ENCODE assay signal across 8 cellular contexts in genomic region chr11:59810911-59811259, GRCh38. TPM values are rescaled to one million over a fixed set of nuclear protein-coding genes. Genes with fewer than 3 reads are reported as not detected.
DNase-seq lines count a peak whose midpoint lies in the region; ATAC-seq and TF ChIP-seq lines count a peak whose summit lies in the region.

No MANE protein-coding gene starts in this region.

- intact Hi-C loops in natural killer cell (cut with micrococcal nuclease), result loop anchor here (2.0 kb wide), 2 partner anchors 56 to 142 kb away; partner anchors contain the start of genes PATL1 and STX3

- H3K9me3 ChIP-seq in BE2C, result no peaks in the 10 kb centered on the region; the same call in 1 of the 2 replicates

- peaks cover 6% of the 10 kb centered on the region for H3K36me3 Mint-ChIP-seq in natural killer cell

- no peaks in the 10 kb centered on the region for H3K36me3 ChIP-seq in BE2C

- peak overlapping the region; percentile 91 for H3K4me3 Mint-ChIP-seq in natural killer cell

- H3K4me3 ChIP-seq in BE2C (ENCODE audit: low read depth, low read length) (peak overlapping the region; percentile 89), HL-60 (replicated peaks; ENCODE audit: insufficient read depth, low read length) (peak overlapping the region; percentile 95), cardiac fibroblast (replicated peaks in 1 of 2; ENCODE audit: low read depth in 2 of 2, low read length in 2 of 2) (peak overlapping the region; percentile 96 to 99)

- H3K27ac Mint-ChIP-seq in natural killer cell, result peak overlapping the region; percentile 81 to 90

- TF ChIP-seq CTCF in BE2C (IDR thresholded peaks at IDR 0.05; ENCODE audit: low read depth, low read length), result no peak
- no peak for TF ChIP-seq CTCF in HL-60 (IDR thresholded peaks at IDR 0.05; ENCODE audit: insufficient read depth, low read length)
- no peak for TF ChIP-seq CTCF in cardiac fibroblast (IDR thresholded peaks at IDR 0.05; ENCODE audit: low read depth, low read length)
- no peak for TF ChIP-seq CTCF in natural killer cell (IDR thresholded peaks at IDR 0.05)

- peak overlapping the region; percentile 83 for H3K27ac ChIP-seq in HL-60 (replicated peaks)

- H3K27me3 ChIP-seq in BE2C, result no peaks in the 10 kb centered on the region
- H3K27me3 ChIP-seq in HL-60 (ENCODE audit: insufficient read depth, poor library complexity, severe bottlenecking), result no peaks in the 10 kb centered on the region

- H3K4me1 Mint-ChIP-seq in natural killer cell, result peaks cover 12 to 24% of the 10 kb centered on the region in 2 donors

- H3K27me3 Mint-ChIP-seq in natural killer cell (ENCODE audit: low read depth in 2 of 2), result peaks cover 0 to 2% of the 10 kb centered on the region in 2 donors

- no peaks in the 10 kb centered on the region for H3K4me1 ChIP-seq in BE2C

- DNase-seq in BE2C (no peak), HL-60 (ENCODE audit: low read depth in 1 of 2, low spot score in 1 of 2) (no peak), cardiac fibroblast (ENCODE audit: low read depth in 2 of 2) (no peak), natural killer cell (no peak), LoVo (ENCODE audit: low spot score) (no peak), NOMO-1 treated with DMSO at 0.1 percent for 48 hours (lab: John Stamatoyannopoulos, UW; ENCODE audit: unreplicated experiment) (no peak), UCSD-AML1 (lab: John Stamatoyannopoulos, UW; ENCODE audit: unreplicated experiment) (no peak), NCI-H226 (no peak)

- H3K9me3 Mint-ChIP-seq in natural killer cell, result no peaks in the 10 kb centered on the region

- ATAC-seq in natural killer cell, result no peak

RNA-seq across cellular contexts. Expression of gene MRPL16, which starts 0.3 kb away (rescaled TPM):
- polyA plus RNA-seq in BE2C (2012; ENCODE audit: insufficient read depth, insufficient read length, low read depth), result 45.0 TPM
- 10 to 100 TPM; 34.9 to 38.0 (median 37.5) TPM for total RNA-seq in natural killer cell

RNA-seq across cellular contexts. Expression of gene CBLIF, which starts 34.4 kb away (rescaled TPM):
- polyA plus RNA-seq in BE2C (2012; ENCODE audit: insufficient read depth, insufficient read length, low read depth), result not detected
- not detected for total RNA-seq in natural killer cell

RNA-seq across cellular contexts. Expression of gene TCN1, which starts 55.4 kb away (rescaled TPM):
- not detected for polyA plus RNA-seq in BE2C (2012; ENCODE audit: insufficient read depth, insufficient read length, low read depth)
- total RNA-seq in natural killer cell, result 10 to 100 TPM in 1 of 3 donors, under 1 TPM in 1, not detected in 1; 0.50 to 30.8 TPM

RNA-seq across cellular contexts. Expression of gene STX3, which starts 55.7 kb away (rescaled TPM):
- 7.8 TPM for polyA plus RNA-seq in BE2C (2012; ENCODE audit: insufficient read depth, insufficient read length, low read depth)
- 10 to 100 TPM in 2 of 3 donors, 1 to 10 TPM in 1; 6.8 to 19.1 (median 17.0) TPM for total RNA-seq in natural killer cell
